In the genomic region with DNA sequence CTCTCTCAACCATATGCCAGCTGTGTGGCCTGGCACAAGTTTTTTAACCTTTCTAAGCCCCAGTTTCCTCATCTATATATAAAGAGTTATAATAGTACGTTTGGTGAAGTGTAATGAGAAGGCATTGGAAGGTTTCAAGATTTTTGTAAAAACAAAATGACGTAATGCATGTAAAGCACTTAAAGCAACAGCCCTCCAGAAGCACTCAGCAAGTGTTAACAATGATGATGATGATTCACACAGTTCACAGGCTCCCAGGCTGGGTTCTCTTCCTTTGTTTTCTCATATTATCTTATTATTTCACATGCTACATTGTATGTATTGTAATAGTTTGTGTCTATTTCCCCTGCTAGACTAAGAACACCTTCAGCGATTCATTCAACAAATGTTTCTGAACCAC, we compare ENCODE assay signal across 23 cellular contexts. TPM values are rescaled to one million over a fixed set of nuclear protein-coding genes. Genes with fewer than 3 reads are reported as not detected.
DNase-seq lines count a peak whose midpoint lies in the region; ATAC-seq and TF ChIP-seq lines count a peak whose summit lies in the region.
"Had no signal": no experiment of that assay in that cellular context is flagged by ENCODE, and none has a peak within 500 bp of the region (broad histone marks: within the 10 kb centered on the region; RNA-seq: fewer than 3 reads in every experiment).

No MANE protein-coding gene starts in this region.

- no peak overlapping the region for H3K4me3 ChIP-seq in lower leg skin (ENCODE audit: low read depth, poor library complexity, severe bottlenecking)
- H3K4me3 ChIP-seq: esophagus squamous epithelium, gastroesophageal sphincter, lower lobe of right lung, SJSA1 had no signal

- no peak for ATAC-seq in GM21381 (IDR thresholded peaks at IDR 0.05; ENCODE audit: unreplicated experiment)
- ATAC-seq in GM18505 (IDR thresholded peaks at IDR 0.05; ENCODE audit: unreplicated experiment): no peak
- ATAC-seq: activated CD4-positive, alpha-beta T cell treated with anti-CD3 and anti-CD28 coated beads for 36 hours; activated T-cell treated with anti-CD3 and anti-CD28 coated beads, Interleukin-2, amount 50 U/mL, for 4 hours; gastroesophageal sphincter; lower lobe of right lung; stimulated activated naive CD8-positive, alpha-beta T cell treated with anti-CD3 and anti-CD28 coated beads, Interleukin-15, Interleukin-2, amounts not matched to agents 100 U/mL and 50 U/mL, for 24 hours had no signal

- WGBS in lower leg skin, 2 donors: 83 to 86% methylated on average over 3 of the region's 3 CpGs

- intact Hi-C loops in lower leg skin (cut with DNase I; ENCODE audit: low total_unique reads): no loop called here

- no peak for TF ChIP-seq CTCF in lower leg skin (IDR thresholded peaks at IDR 0.05)

- TF ChIP-seq POLR2A in lower leg skin (IDR thresholded peaks at IDR 0.05) (no peak), GM18505 (IDR thresholded peaks at IDR 0.05; ENCODE audit: borderline replicate concordance, extremely low read depth, insufficient read depth, insufficient read length) (no peak)

- peak; percentile 22 for DNase-seq in DMS 273 (lab: John Stamatoyannopoulos, UW; ENCODE audit: unreplicated experiment)
- no peak for DNase-seq in DMS 273 treated with DMSO at 0.1 percent for 48 hours (lab: John Stamatoyannopoulos, UW)
- DNase-seq in NCI-H345 treated with DMSO at 0.1 percent for 48 hours (lab: John Stamatoyannopoulos, UW; ENCODE audit: unreplicated experiment): peak; percentile 60
- peak; percentile 40 to 96 for DNase-seq in dermis microvascular lymphatic vessel endothelial cell (ENCODE audit: low read depth in 2 of 2)
- DNase-seq in renal cortical epithelial cell (ENCODE audit: low read depth): peak; percentile 5
- no peak for DNase-seq in lower leg skin (ENCODE audit: low spot score in 2 of 2)
- DNase-seq: activated CD4-positive, alpha-beta T cell treated with anti-CD3 and anti-CD28 coated beads for 36 hours; activated naive CD4-positive, alpha-beta T cell treated with anti-CD3 and anti-CD28 coated beads, Interleukin-2, amount 50 U/mL, for 16 hours; activated T-cell treated with anti-CD3 and anti-CD28 coated beads, Interleukin-2, amount 50 U/mL, for 4 hours; anterior cingulate cortex; effector CD4-positive, alpha-beta T cell; esophagus squamous epithelium; GOT3; lower lobe of right lung; NK-92 treated with Interleukin-12 subunit alpha and Interleukin-12 subunit beta, amount 100 ng/mL, for 24 hours; stimulated activated CD4-positive, alpha-beta T cell treated with anti-CD3 and anti-CD28 coated beads, Interleukin-4, amount 100 ng/mL, for 1 hour; stimulated activated naive CD8-positive, alpha-beta T cell treated with anti-CD3 and anti-CD28 coated beads, Interleukin-15, Interleukin-2, amounts not matched to agents 100 U/mL and 50 U/mL, for 24 hours; T-helper 1 cell had no signal

RNA-seq across cellular contexts. Expression of gene CEP250, which starts 6.2 kb away (rescaled TPM):
- total RNA-seq in dermis microvascular lymphatic vessel endothelial cell (6.7 and 7.3 TPM in 2 replicates), renal cortical epithelial cell (22.7 and 66.0 TPM in 2 replicates), lower leg skin (10 to 100 TPM; 17.9 to 49.5 (median 28.9) TPM)

RNA-seq across cellular contexts. Expression of gene GDF5, which starts 23.6 kb away (rescaled TPM):
- not detected in 2 replicates for total RNA-seq in dermis microvascular lymphatic vessel endothelial cell
- 16.0 and 18.2 TPM in 2 replicates for total RNA-seq in renal cortical epithelial cell
- total RNA-seq in lower leg skin: under 1 TPM in 2 of 4 donors, not detected in 2; 0.10 TPM
- total RNA-seq: activated CD4-positive, alpha-beta T cell treated with anti-CD3 and anti-CD28 coated beads for 36 hours; activated CD8-positive, alpha-beta memory T cell treated with anti-CD3 and anti-CD28 coated beads for 36 hours; activated T-cell treated with anti-CD3 and anti-CD28 coated beads, Interleukin-2, amount 50 U/mL, for 4 hours; SJSA1 had no signal

RNA-seq across cellular contexts. Expression of gene UQCC1, which starts 49.8 kb away (rescaled TPM):
- total RNA-seq in dermis microvascular lymphatic vessel endothelial cell: 20.8 and 21.6 TPM in 2 replicates
- 24.3 and 49.3 TPM in 2 replicates for total RNA-seq in renal cortical epithelial cell
- total RNA-seq in lower leg skin: 10 to 100 TPM; 18.8 to 28.1 (median 26.8) TPM

Comparison
In these comparisons a context has a peak if more than half of its experiments do, and no peak if none do; other contexts are left out.
1. DNase-seq: peak in DMS 273 (single experiment), NCI-H345 treated with DMSO at 0.1 percent for 48 hours (single experiment), dermis microvascular lymphatic vessel endothelial cell (2 of 2) and renal cortical epithelial cell (single experiment); none in DMS 273 treated with DMSO at 0.1 percent for 48 hours (single experiment) and lower leg skin (0 of 2).
2. RNA of gene GDF5, which starts 23.6 kb away (total RNA-seq): 16.0 to 18.2 TPM in renal cortical epithelial cell; 0.10 TPM in lower leg skin and not detected in dermis microvascular lymphatic vessel endothelial cell; every median in the first group is over 10 times any median in the second.